ENCODE assay signal across 14 cellular contexts in genomic region chr10:33052476-33052875, GRCh38.
"Had no signal": no experiment of that assay in that cellular context is flagged by ENCODE, and none has a peak within 500 bp of the region (broad histone marks: within the 10 kb centered on the region; RNA-seq: fewer than 3 reads in every experiment).

No MANE protein-coding gene starts in this region.

- H3K27me3 ChIP-seq: esophagus squamous epithelium, thyroid gland had no signal

- H3K27ac Mint-ChIP-seq: activated CD4-positive, alpha-beta T cell treated with anti-CD3 and anti-CD28 coated beads, Interleukin-2, amount 10 ng/mL, durations not matched to agents 24 days and 14 days; activated naive CD8-positive, alpha-beta T cell treated with anti-CD3 and anti-CD28 coated beads, Interleukin-2, amount 10 ng/mL, durations not matched to agents 7 days and 5 days; naive B cell; WTC11 had no signal

- H3K4me3 Mint-ChIP-seq: activated CD4-positive, alpha-beta T cell treated with anti-CD3 and anti-CD28 coated beads, Interleukin-2, amount 10 ng/mL, durations not matched to agents 24 days and 14 days; activated naive CD8-positive, alpha-beta T cell treated with anti-CD3 and anti-CD28 coated beads, Interleukin-2, amount 10 ng/mL, durations not matched to agents 7 days and 5 days; naive B cell; WTC11 had no signal

- H3K79me2 ChIP-seq: parathyroid adenoma had no signal

- H3K4me1 ChIP-seq: esophagus squamous epithelium, parathyroid adenoma, thyroid gland had no signal

- DNase-seq: activated CD4-positive, alpha-beta T cell treated with anti-CD3 and anti-CD28 coated beads, Interleukin-2, amount 10 ng/mL, durations not matched to agents 24 days and 14 days; activated naive CD8-positive, alpha-beta T cell treated with anti-CD3 and anti-CD28 coated beads, Interleukin-2, amount 10 ng/mL, durations not matched to agents 7 days and 5 days; activated T-cell treated with anti-CD3 and anti-CD28 coated beads, Interleukin-2, amount 50 U/mL, for 48 hours; anterior cingulate cortex; esophagus squamous epithelium; foreskin fibroblast; glutamatergic neuron; immature natural killer cell; left cardiac atrium; naive B cell; stimulated activated CD4-positive, alpha-beta T cell treated with anti-CD3 and anti-CD28 coated beads, Interleukin-15, amount 100 ng/mL, for 24 hours; thyroid gland had no signal

- ATAC-seq: left cardiac atrium, WTC11 had no signal

- H3K36me3 Mint-ChIP-seq: activated naive CD8-positive, alpha-beta T cell treated with anti-CD3 and anti-CD28 coated beads, Interleukin-2, amount 10 ng/mL, durations not matched to agents 7 days and 5 days; naive B cell; WTC11 had no signal

- H3K9me3 Mint-ChIP-seq: activated naive CD8-positive, alpha-beta T cell treated with anti-CD3 and anti-CD28 coated beads, Interleukin-2, amount 10 ng/mL, durations not matched to agents 7 days and 5 days; immature natural killer cell; naive B cell had no signal

- H3K27ac ChIP-seq: esophagus squamous epithelium, parathyroid adenoma, thyroid gland had no signal

- H3K9ac ChIP-seq: parathyroid adenoma had no signal

- H2AFZ ChIP-seq: parathyroid adenoma had no signal

- H3K4me1 Mint-ChIP-seq: activated CD4-positive, alpha-beta T cell treated with anti-CD3 and anti-CD28 coated beads, Interleukin-2, amount 10 ng/mL, durations not matched to agents 24 days and 14 days had no signal

- H3K9me3 ChIP-seq: esophagus squamous epithelium, thyroid gland had no signal

- H3K36me3 ChIP-seq: esophagus squamous epithelium, thyroid gland had no signal

- H3K4me3 ChIP-seq: esophagus squamous epithelium, thyroid gland had no signal
